ENCODE assay signal across 15 cellular contexts in genomic region chr14:61636291-61636690, GRCh38. TPM values are rescaled to one million over a fixed set of nuclear protein-coding genes. Genes with fewer than 3 reads are reported as not detected.
DNase-seq lines count a peak whose midpoint lies in the region; ATAC-seq, FAIRE-seq and TF ChIP-seq lines count a peak whose summit lies in the region.
"Had no signal": no experiment of that assay in that cellular context is flagged by ENCODE, and none has a peak within 500 bp of the region (broad histone marks: within the 10 kb centered on the region; RNA-seq: fewer than 3 reads in every experiment).

No MANE protein-coding gene starts in this region.

- H3K36me3 ChIP-seq in OCI-LY3 (replicated peaks; ENCODE audit: low read depth, low read length) = no peaks in the 10 kb centered on the region
- H3K36me3 ChIP-seq in colonic mucosa = no peaks in the 10 kb centered on the region

- intact Hi-C loops in colonic mucosa (cut with DNase I) = no loop called here
- intact Hi-C loops in dorsolateral prefrontal cortex (cut with DNase I) = no loop called here

- DNase-seq in activated naive CD4-positive, alpha-beta T cell treated with anti-CD3 and anti-CD28 coated beads, Interleukin-2, amount 50 U/mL, for 72 hours (ENCODE audit: low spot score in 2 of 2) = no peak
- DNase-seq in activated naive CD4-positive, alpha-beta T cell (lab: John Stamatoyannopoulos, UW) = no peak
- no peak for DNase-seq in colonic mucosa
- DNase-seq in stimulated activated naive B cell treated with anti-CD40 and anti-IgM and Interleukin-4, amounts not matched to agents 10 μg/mL and 1 μg/mL and 100 μg/mL, for 72 hours = no peak
- DNase-seq in dorsolateral prefrontal cortex = no peak
- DNase-seq in D721Med (ENCODE audit: insufficient read length, low spot score) = no peak
- DNase-seq: C1 segment of cervical spinal cord, DND-41, KG1, NCI-H1694 treated with DMSO at 0.1 percent for 48 hours, NCI-H510A treated with DMSO at 0.1 percent for 48 hours, NCI-H774, SHP77 treated with DMSO at 0.1 percent for 48 hours had no signal

- H3K4me1 Mint-ChIP-seq in stimulated activated naive B cell treated with anti-CD40 and anti-IgM and Interleukin-4, amounts not matched to agents 10 μg/mL and 1 μg/mL and 100 μg/mL, for 72 hours = peaks cover 21 to 35% of the 10 kb centered on the region in 2 donors

- no peak overlapping the region for H3K9ac ChIP-seq in OCI-LY3 (ENCODE audit: low read length)
- H3K9ac ChIP-seq in colonic mucosa (ENCODE audit: low read depth in 2 of 2, low read length in 2 of 2) = no peak overlapping the region

- TF ChIP-seq CTCF in OCI-LY3 (IDR thresholded peaks at IDR 0.05; ENCODE audit: low read depth, low read length) (no peak), colonic mucosa (IDR thresholded peaks at IDR 0.05) (no peak), dorsolateral prefrontal cortex (IDR thresholded peaks at IDR 0.05 in 54 of 56, conservative IDR thresholded peaks at IDR 0.05 in 2 of 56; ENCODE audit: low read depth in 1 of 56, partially characterized antibody in 56 of 56) (no peak), D721Med (IDR thresholded peaks at IDR 0.05; ENCODE audit: insufficient read depth, missing control alignments) (no peak)

- H3K27ac ChIP-seq in OCI-LY3 (ENCODE audit: low read length) = peak overlapping the region; percentile 48
- peak overlapping the region; percentile 16 for H3K27ac ChIP-seq in colonic mucosa
- no peak overlapping the region for H3K27ac ChIP-seq in dorsolateral prefrontal cortex

- H3K4me2 ChIP-seq in OCI-LY3 (ENCODE audit: low read length) = peak overlapping the region; percentile 77

- no peaks in the 10 kb centered on the region for H4K20me1 ChIP-seq in OCI-LY3 (ENCODE audit: insufficient read depth, low read length)

- peak overlapping the region; percentile 44 for H3K4me3 ChIP-seq in OCI-LY3 (ENCODE audit: low read length)
- no peak overlapping the region for H3K4me3 ChIP-seq in colonic mucosa
- H3K4me3 ChIP-seq in dorsolateral prefrontal cortex = no peak overlapping the region

- FAIRE-seq in D721Med (lab: Jason Lieb, UNC) = no peak
- FAIRE-seq: H54 had no signal

- no peaks in the 10 kb centered on the region for H3K27me3 Mint-ChIP-seq in stimulated activated naive B cell treated with anti-CD40 and anti-IgM and Interleukin-4, amounts not matched to agents 10 μg/mL and 1 μg/mL and 100 μg/mL, for 72 hours

- H3K79me2 ChIP-seq in OCI-LY3 (ENCODE audit: low read length) = no peaks in the 10 kb centered on the region

- H3K27me3 ChIP-seq in OCI-LY3 (ENCODE audit: low read depth, low read length) = 0 out of 2 replicates have a peak, but pooled peaks cover 2% of the 10 kb centered on the region
- H3K27me3 ChIP-seq in colonic mucosa = no peaks in the 10 kb centered on the region
- no peaks in the 10 kb centered on the region for H3K27me3 ChIP-seq in dorsolateral prefrontal cortex

- no peak overlapping the region for H2AFZ ChIP-seq in OCI-LY3 (ENCODE audit: low read depth, low read length)

- peak overlapping the region; percentile 5 to 88 for H3K27ac Mint-ChIP-seq in activated naive CD4-positive, alpha-beta T cell treated with anti-CD3 and anti-CD28 coated beads, Interleukin-2, amount 50 U/mL, for 72 hours
- peak overlapping the region; percentile 88 for H3K27ac Mint-ChIP-seq in stimulated activated naive B cell treated with anti-CD40 and anti-IgM and Interleukin-4, amounts not matched to agents 10 μg/mL and 1 μg/mL and 100 μg/mL, for 72 hours

- peak overlapping the region; percentile 1 to 29 for H3K4me3 Mint-ChIP-seq in stimulated activated naive B cell treated with anti-CD40 and anti-IgM and Interleukin-4, amounts not matched to agents 10 μg/mL and 1 μg/mL and 100 μg/mL, for 72 hours

- ATAC-seq in activated naive CD4-positive, alpha-beta T cell treated with anti-CD3 and anti-CD28 coated beads, Interleukin-2, amount 50 U/mL, for 72 hours = no peak
- ATAC-seq in stimulated activated naive B cell treated with anti-CD40 and anti-IgM and Interleukin-4, amounts not matched to agents 10 μg/mL and 1 μg/mL and 100 μg/mL, for 72 hours (replicated peaks) = peak; percentile 56 to 61

- H3K9me3 Mint-ChIP-seq in activated naive CD4-positive, alpha-beta T cell treated with anti-CD3 and anti-CD28 coated beads, Interleukin-2, amount 50 U/mL, for 72 hours = peaks cover 6 to 17% of the 10 kb centered on the region in 2 donors
- H3K9me3 Mint-ChIP-seq in stimulated activated naive B cell treated with anti-CD40 and anti-IgM and Interleukin-4, amounts not matched to agents 10 μg/mL and 1 μg/mL and 100 μg/mL, for 72 hours = peaks cover 0 to 1% of the 10 kb centered on the region in 2 donors

- H3K9me3 ChIP-seq in OCI-LY3 (ENCODE audit: insufficient read depth, low read length) (no peaks in the 10 kb centered on the region), colonic mucosa (no peaks in the 10 kb centered on the region)

- H3K4me1 ChIP-seq in OCI-LY3 (ENCODE audit: low read length) (peaks cover 23% of the 10 kb centered on the region), colonic mucosa (no peaks in the 10 kb centered on the region)

- H3K36me3 Mint-ChIP-seq in activated naive CD4-positive, alpha-beta T cell treated with anti-CD3 and anti-CD28 coated beads, Interleukin-2, amount 50 U/mL, for 72 hours = peaks cover 5 to 28% of the 10 kb centered on the region in 2 donors
- no peaks in the 10 kb centered on the region for H3K36me3 Mint-ChIP-seq in stimulated activated naive B cell treated with anti-CD40 and anti-IgM and Interleukin-4, amounts not matched to agents 10 μg/mL and 1 μg/mL and 100 μg/mL, for 72 hours

RNA-seq across cellular contexts. Expression of gene HIF1A, which starts 59.0 kb away (rescaled TPM):
- 100 to 1,000 TPM; 165 to 170 TPM for total RNA-seq in activated naive CD4-positive, alpha-beta T cell treated with anti-CD3 and anti-CD28 coated beads, Interleukin-2, amount 50 U/mL, for 72 hours
- total RNA-seq in colonic mucosa (100 to 1,000 TPM in 1 of 2 donors, 10 to 100 TPM in 1; 99.1 to 128 TPM), dorsolateral prefrontal cortex (100 to 1,000 TPM in 11 of 120 experiments, 10 to 100 TPM in 109; 54.8 to 115 (median 81.7) TPM)

Comparison
In these comparisons a context has a peak if more than half of its experiments do, and no peak if none do; other contexts are left out.
1. ATAC-seq: peak in stimulated activated naive B cell treated with anti-CD40 and anti-IgM and Interleukin-4, amounts not matched to agents 10 μg/mL and 1 μg/mL and 100 μg/mL, for 72 hours (2 of 2); none in activated naive CD4-positive, alpha-beta T cell treated with anti-CD3 and anti-CD28 coated beads, Interleukin-2, amount 50 U/mL, for 72 hours (0 of 2).
2. H3K27ac ChIP-seq: peak in OCI-LY3 (single experiment) and colonic mucosa (single experiment); none in dorsolateral prefrontal cortex (0 of 59).